20 cellular contexts compared by ENCODE assay signal in the genomic region with DNA sequence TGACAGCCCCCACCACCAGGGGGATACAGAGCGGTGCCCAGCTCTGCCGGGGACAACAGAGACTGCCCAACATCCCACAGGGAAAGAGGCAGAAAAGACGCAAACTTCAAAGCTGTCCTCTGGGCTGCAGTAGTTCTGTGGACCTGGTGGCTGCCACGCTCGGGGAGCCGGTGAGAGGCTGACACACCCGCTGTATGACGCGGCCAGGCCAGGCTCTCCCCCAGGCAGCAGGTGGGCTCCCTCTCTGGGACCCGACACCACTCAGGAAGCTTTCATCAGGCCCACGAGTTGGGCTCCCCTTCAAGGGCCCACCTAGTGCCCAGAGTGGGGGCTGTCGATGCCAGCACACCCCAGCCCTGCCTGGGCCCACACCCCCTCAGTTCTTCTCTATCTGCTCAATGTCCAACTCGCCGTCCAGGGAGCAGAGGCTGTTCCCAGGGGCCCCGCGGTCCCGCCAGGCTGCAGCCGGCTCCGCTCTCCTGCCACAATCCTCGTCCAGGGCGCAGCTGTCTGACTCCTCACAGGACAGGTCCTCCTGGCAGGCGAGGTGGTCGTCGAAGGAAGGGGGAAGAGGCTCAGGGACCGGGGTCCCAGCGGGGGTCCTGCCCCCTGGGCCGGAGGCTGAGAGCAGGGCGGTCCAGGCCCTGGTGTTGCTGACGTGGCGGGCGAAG.
DNase-seq lines count a peak whose midpoint lies in the region; ATAC-seq and TF ChIP-seq lines count a peak whose summit lies in the region.
"Had no signal": no experiment of that assay in that cellular context is flagged by ENCODE, and none has a peak within 500 bp of the region (broad histone marks: within the 10 kb centered on the region; RNA-seq: fewer than 3 reads in every experiment).

No MANE protein-coding gene starts in this region.

- H3K36me3 Mint-ChIP-seq in IgD-negative memory B cell = peaks cover 3% of the 10 kb centered on the region
- H3K36me3 Mint-ChIP-seq in T-helper 17 cell (ENCODE audit: low read depth) = no peaks in the 10 kb centered on the region
- H3K36me3 Mint-ChIP-seq in nephron progenitor cell (ENCODE audit: low read depth) = no peaks in the 10 kb centered on the region

- no peaks in the 10 kb centered on the region for H3K9me3 ChIP-seq in T-helper 17 cell (ENCODE audit: control insufficient read depth, low read length, poor library complexity, severe bottlenecking)
- H3K9me3 ChIP-seq: Peyer's patch had no signal

- H3K27ac ChIP-seq in substantia nigra (ENCODE audit: low read depth, low read length, poor library complexity, severe bottlenecking) = peak overlapping the region; percentile 91

- DNase-seq in T-helper 17 cell (no peak), nephron progenitor cell (no peak), substantia nigra (lab: John Stamatoyannopoulos, UW) (no peak), midbrain (lab: John Stamatoyannopoulos, UW) (no peak), COR-L47 (lab: John Stamatoyannopoulos, UW) (no peak)
- no peak for DNase-seq in activated naive CD4-positive, alpha-beta T cell treated with Interleukin-2 at 50 U/mL for 16 hours
- DNase-seq: CD4-positive, alpha-beta memory T cell; KG1; MM.1S; NCI-H1105; NCI-H1694 treated with DMSO at 0.1 percent for 48 hours; NCI-H2107; NCI-H226; NCI-H524 treated with DMSO at 0.1 percent for 48 hours; Peyer's patch; SHP77 had no signal

- H3K4me1 Mint-ChIP-seq in IgD-negative memory B cell (peaks cover 53 to 61% (median 56%) of the 10 kb centered on the region in 3 donors), T-helper 17 cell (peaks cover 36% of the 10 kb centered on the region), nephron progenitor cell (peaks cover 54% of the 10 kb centered on the region)

- H3K9me3 Mint-ChIP-seq in IgD-negative memory B cell (no peaks in the 10 kb centered on the region), nephron progenitor cell (no peaks in the 10 kb centered on the region)

- ATAC-seq in T-helper 17 cell = no peak
- no peak for ATAC-seq in GM19023 (IDR thresholded peaks at IDR 0.05; ENCODE audit: unreplicated experiment)
- ATAC-seq: HCT116, SK-N-SH treated with all-trans-retinoic acid at 6 μM for 48 hours had no signal

- H3K27me3 Mint-ChIP-seq in IgD-negative memory B cell (no peaks in the 10 kb centered on the region), T-helper 17 cell (no peaks in the 10 kb centered on the region), nephron progenitor cell (ENCODE audit: low read depth, poor library complexity) (peaks cover 4% of the 10 kb centered on the region)
- H3K27me3 Mint-ChIP-seq: CD4-positive, alpha-beta memory T cell had no signal

- H3K4me3 Mint-ChIP-seq in IgD-negative memory B cell (peak overlapping the region in 3 of 4 donors; percentile 41 to 65 (median 41)), T-helper 17 cell (no peak overlapping the region), nephron progenitor cell (no peak overlapping the region)
- H3K4me3 Mint-ChIP-seq: CD4-positive, alpha-beta memory T cell had no signal

- H3K27ac Mint-ChIP-seq in IgD-negative memory B cell (peak overlapping the region; percentile 95 to 99 (median 97)), T-helper 17 cell (peak overlapping the region; percentile 21), nephron progenitor cell (peak overlapping the region; percentile 54)

- no peak for TF ChIP-seq CTCF in nephron progenitor cell (IDR thresholded peaks at IDR 0.05)

Comparison
In these comparisons a context has a peak if more than half of its experiments do, and no peak if none do; other contexts are left out.
1. H3K27ac Mint-ChIP-seq: peak in every context shown above with its lines; median percentile 97 in IgD-negative memory B cell; 54 in nephron progenitor cell; 21 in T-helper 17 cell.
2. H3K4me3 Mint-ChIP-seq: peak in IgD-negative memory B cell (3 of 4); none in T-helper 17 cell (single experiment) and nephron progenitor cell (single experiment).